1 cellular context compared by ENCODE assay signal in genomic region chr19:18432275-18433038, GRCh38.
TF ChIP-seq lines count a peak whose summit lies in the region.

No MANE protein-coding gene starts in this region.

TF ChIP-seq in SK-N-SH treated with all-trans-retinoic acid at 6 μM for 48 hours, 23 proteins besides CTCF, POLR2A, EP300 and RAD21 (continued from another document):
- TF ChIP-seq TCF4 (CRISPR knock-in tag; IDR thresholded peaks at IDR 0.05; ENCODE audit: borderline replicate concordance) (no peak), ESRRG (CRISPR knock-in tag; IDR thresholded peaks at IDR 0.05) (no peak)
